In the genomic region with DNA sequence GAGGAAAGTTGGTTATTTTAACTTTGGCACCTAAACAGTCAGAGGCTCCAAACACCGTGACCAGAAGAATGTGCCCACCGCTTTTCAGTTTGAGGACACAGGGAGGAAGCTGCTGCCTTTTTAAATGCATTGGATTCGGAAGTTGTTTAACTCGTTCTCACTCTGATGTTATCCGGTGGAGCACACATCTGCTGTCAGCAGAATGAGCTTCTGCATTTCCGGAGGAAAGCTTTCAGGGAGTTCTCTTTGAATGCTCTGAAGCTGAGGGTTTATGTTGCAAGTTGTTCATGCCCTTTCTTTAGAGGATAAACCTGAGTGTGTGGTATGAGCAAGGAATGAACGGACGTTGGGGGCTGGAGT, we compare ENCODE assay signal across 8 cellular contexts.
DNase-seq lines count a peak whose midpoint lies in the region; ATAC-seq lines count a peak whose summit lies in the region.

No MANE protein-coding gene starts in this region.

- peaks cover 29 to 53% (median 47%) of the 10 kb centered on the region in 7 donors for H3K4me1 Mint-ChIP-seq in naive thymus-derived CD4-positive, alpha-beta T cell

- no peaks in the 10 kb centered on the region for H3K27me3 ChIP-seq in effector memory CD4-positive, alpha-beta T cell (replicated peaks; ENCODE audit: control insufficient read depth, insufficient read depth, low read length, poor library complexity, severe bottlenecking)
- peaks cover 0 to 6% of the 10 kb centered on the region in 2 donors for H3K27me3 ChIP-seq in naive thymus-derived CD4-positive, alpha-beta T cell (ENCODE audit: control insufficient read depth in 2 of 2, insufficient read depth in 2 of 2, low read length in 2 of 2)

- H3K27ac ChIP-seq in effector memory CD4-positive, alpha-beta T cell (ENCODE audit: insufficient read depth, low read length, poor library complexity, severe bottlenecking), result no peak overlapping the region
- no peak overlapping the region for H3K27ac ChIP-seq in naive thymus-derived CD4-positive, alpha-beta T cell (ENCODE audit: low read depth, low read length)

- DNase-seq in DMS 273 (lab: John Stamatoyannopoulos, UW; ENCODE audit: unreplicated experiment) (peak; percentile 13), DMS 273 treated with DMSO at 0.1 percent for 48 hours (lab: John Stamatoyannopoulos, UW) (no peak), NOMO-1 (lab: John Stamatoyannopoulos, UW; ENCODE audit: unreplicated experiment in 2 of 2) (peak; percentile 47 to 64)
- no peak for DNase-seq in effector memory CD4-positive, alpha-beta T cell
- peak in 5 of 9 donors; percentile 14 to 31 (median 25) for DNase-seq in naive thymus-derived CD4-positive, alpha-beta T cell
- DNase-seq in effector CD8-positive, alpha-beta T cell (lab: John Stamatoyannopoulos, UW), result no peak
- no peak for DNase-seq in activated CD4-positive, CD25-positive, alpha-beta regulatory T cell treated with anti-CD3 and anti-CD28 coated beads, Interleukin-2, amount 50 U/mL, for 72 hours

- ATAC-seq in naive thymus-derived CD4-positive, alpha-beta T cell, result peak; percentile 58
- no peak for ATAC-seq in HG02588 (IDR thresholded peaks at IDR 0.05; ENCODE audit: unreplicated experiment)

- H3K27ac Mint-ChIP-seq in naive thymus-derived CD4-positive, alpha-beta T cell, result peak overlapping the region in 4 of 9 donors; percentile 2 to 32 (median 20)

- intact Hi-C loops in naive thymus-derived CD4-positive, alpha-beta T cell (cut with micrococcal nuclease), result loop anchor here (1.0 to 10.0 kb wide), 3 partner anchors 65 to 117 kb away; a partner anchor contains a TSS

- CTCF ChIA-PET in naive thymus-derived CD4-positive, alpha-beta T cell (lab: Charles Lee), result interaction anchor here (0.7 to 1.3 kb wide), 3 partner anchors 29 to 79 kb away, joined by 3 to 5 read pairs (median 3); a partner anchor contains a TSS

- H3K4me1 ChIP-seq in effector memory CD4-positive, alpha-beta T cell (ENCODE audit: control insufficient read depth, insufficient read depth, low read length, poor library complexity, severe bottlenecking), result peaks cover 13% of the 10 kb centered on the region
- peaks cover 0 to 28% of the 10 kb centered on the region in 2 donors for H3K4me1 ChIP-seq in naive thymus-derived CD4-positive, alpha-beta T cell (ENCODE audit: control insufficient read depth in 2 of 2, insufficient read depth in 2 of 2, low read length in 2 of 2)

- H3K4me3 ChIP-seq in effector memory CD4-positive, alpha-beta T cell (ENCODE audit: insufficient read depth, low read depth, low read length, poor library complexity, severe bottlenecking), result peak overlapping the region; percentile 13
- no peak overlapping the region for H3K4me3 ChIP-seq in naive thymus-derived CD4-positive, alpha-beta T cell (ENCODE audit: low read length)

- POLR2A ChIA-PET in naive thymus-derived CD4-positive, alpha-beta T cell (lab: Charles Lee), result interaction anchor here (1.0 kb wide), 1 partner anchor 49 kb away, joined by 5 read pairs; no protein-coding TSS in a partner anchor

- no peaks in the 10 kb centered on the region for H3K9me3 ChIP-seq in effector memory CD4-positive, alpha-beta T cell (ENCODE audit: control insufficient read depth, low read length)
- no peaks in the 10 kb centered on the region for H3K9me3 ChIP-seq in naive thymus-derived CD4-positive, alpha-beta T cell (ENCODE audit: control insufficient read depth in 2 of 3, low read length in 3 of 3)

- peak overlapping the region; percentile 51 to 80 (median 68) for H3K4me3 Mint-ChIP-seq in naive thymus-derived CD4-positive, alpha-beta T cell

- H3K27me3 Mint-ChIP-seq in naive thymus-derived CD4-positive, alpha-beta T cell, result peaks cover 0 to 50% (median 0%) of the 10 kb centered on the region in 5 donors

- H3K9me3 Mint-ChIP-seq in naive thymus-derived CD4-positive, alpha-beta T cell, result no peaks in the 10 kb centered on the region

- H3K36me3 Mint-ChIP-seq in naive thymus-derived CD4-positive, alpha-beta T cell, result peaks cover 0 to 12% (median 4%) of the 10 kb centered on the region in 5 donors

- H3K36me3 ChIP-seq in effector memory CD4-positive, alpha-beta T cell (ENCODE audit: control insufficient read depth, insufficient read depth, low read length), result no peaks in the 10 kb centered on the region
- H3K36me3 ChIP-seq in naive thymus-derived CD4-positive, alpha-beta T cell (ENCODE audit: control insufficient read depth in 2 of 3, insufficient read depth in 3 of 3, low read length in 3 of 3), result no peaks in the 10 kb centered on the region

Comparison
In these comparisons a context has a peak if more than half of its experiments do, and no peak if none do; other contexts are left out.
1. DNase-seq: peak in DMS 273 (single experiment), NOMO-1 (2 of 2) and naive thymus-derived CD4-positive, alpha-beta T cell (5 of 9); none in DMS 273 treated with DMSO at 0.1 percent for 48 hours (single experiment), effector memory CD4-positive, alpha-beta T cell (0 of 3), effector CD8-positive, alpha-beta T cell (single experiment) and activated CD4-positive, CD25-positive, alpha-beta regulatory T cell treated with anti-CD3 and anti-CD28 coated beads, Interleukin-2, amount 50 U/mL, for 72 hours (single experiment).